In the genomic region with DNA sequence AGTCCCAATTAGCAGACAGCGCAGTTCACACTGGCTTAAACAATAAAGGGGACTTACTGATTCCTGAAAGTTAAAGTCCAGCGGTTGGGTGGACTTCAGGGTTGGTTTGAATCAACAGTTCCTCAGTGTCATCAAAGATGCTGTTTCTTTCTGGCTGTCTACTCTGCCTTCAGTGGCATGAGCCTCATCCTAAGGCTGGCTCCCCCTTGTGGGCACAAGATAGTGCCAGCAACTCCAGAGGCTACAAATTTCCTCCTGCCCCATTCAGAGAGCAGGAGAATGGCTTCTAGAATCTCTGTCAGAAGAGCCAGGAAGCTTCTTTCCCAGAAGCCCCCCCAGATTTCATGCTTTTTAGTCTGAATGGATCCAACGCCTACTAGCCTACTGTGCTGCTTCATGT, we compare ENCODE assay signal across 8 cellular contexts.
A peak's percentile ranks its signal among the peaks of the same experiment; 100 is the strongest.
DNase-seq lines count a peak whose midpoint lies in the region; ATAC-seq, FAIRE-seq and TF ChIP-seq lines count a peak whose summit lies in the region.

No MANE protein-coding gene starts in this region.

- no peaks in the 10 kb centered on the region for H3K4me1 ChIP-seq in neural progenitor cell

- H3K4me2 ChIP-seq in neural progenitor cell = no peak overlapping the region

- peak; percentile 62 for ATAC-seq in activated CD8-positive, alpha-beta memory T cell treated with anti-CD3 and anti-CD28 coated beads, Interleukin-2, amount 10 ng/mL, durations not matched to agents 7 days and 5 days
- ATAC-seq in GM19035 (IDR thresholded peaks at IDR 0.05; ENCODE audit: unreplicated experiment) = no peak

- H3K4me1 Mint-ChIP-seq in activated CD8-positive, alpha-beta memory T cell treated with anti-CD3 and anti-CD28 coated beads, Interleukin-2, amount 10 ng/mL, durations not matched to agents 7 days and 5 days = peaks cover 51% of the 10 kb centered on the region
- H3K4me1 Mint-ChIP-seq in neural progenitor cell = peaks cover 2% of the 10 kb centered on the region

- H4K20me1 ChIP-seq in neural progenitor cell (ENCODE audit: low read depth) = no peaks in the 10 kb centered on the region

- H3F3A ChIP-seq in neural progenitor cell (ENCODE audit: low read depth) = no peaks in the 10 kb centered on the region

- H3K36me3 ChIP-seq in neural progenitor cell = no peaks in the 10 kb centered on the region

- CTCF ChIA-PET in activated CD8-positive, alpha-beta memory T cell treated with anti-CD3 and anti-CD28 coated beads, Interleukin-2, amount 10 ng/mL, durations not matched to agents 7 days and 5 days (lab: Charles Lee) = interaction anchor here (0.9 to 2.5 kb wide), 5 partner anchors 9 to 121 kb away, joined by 3 to 9 read pairs (median 4); no protein-coding TSS in a partner anchor

- no peaks in the 10 kb centered on the region for H3K9me3 ChIP-seq in neural progenitor cell (ENCODE audit: low read depth)

- peak; percentile 59 for TF ChIP-seq CTCF in 22Rv1 (IDR thresholded peaks at IDR 0.05)
- TF ChIP-seq CTCF in GM12872 (IDR thresholded peaks at IDR 0.05; ENCODE audit: insufficient read depth, low read depth, low read length) = peak; percentile 62
- TF ChIP-seq CTCF in epithelial cell of proximal tubule (conservative IDR thresholded peaks at IDR 0.05; ENCODE audit: low read depth, low read length) = peak; percentile 74
- TF ChIP-seq CTCF in neural progenitor cell (IDR thresholded peaks at IDR 0.05) = peak; percentile 67

- H3K79me2 ChIP-seq in neural progenitor cell (ENCODE audit: low read depth) = no peaks in the 10 kb centered on the region

- H3K9ac ChIP-seq in neural progenitor cell = no peak overlapping the region

- H3K4me3 Mint-ChIP-seq in activated CD8-positive, alpha-beta memory T cell treated with anti-CD3 and anti-CD28 coated beads, Interleukin-2, amount 10 ng/mL, durations not matched to agents 7 days and 5 days = no peak overlapping the region
- no peak overlapping the region for H3K4me3 Mint-ChIP-seq in neural progenitor cell

- H2AFZ ChIP-seq in neural progenitor cell (replicated peaks) = no peak overlapping the region

- H3K27me3 Mint-ChIP-seq in activated CD8-positive, alpha-beta memory T cell treated with anti-CD3 and anti-CD28 coated beads, Interleukin-2, amount 10 ng/mL, durations not matched to agents 7 days and 5 days = no peaks in the 10 kb centered on the region
- peaks cover 2% of the 10 kb centered on the region for H3K27me3 Mint-ChIP-seq in neural progenitor cell (ENCODE audit: insufficient read depth, low read depth)

- H3K27me3 ChIP-seq in neural progenitor cell = no peaks in the 10 kb centered on the region

- H3K4me3 ChIP-seq in epithelial cell of proximal tubule (ENCODE audit: low read depth, low read length) (no peak overlapping the region), neural progenitor cell (no peak overlapping the region)

- no peaks in the 10 kb centered on the region for H3K9me3 Mint-ChIP-seq in activated CD8-positive, alpha-beta memory T cell treated with anti-CD3 and anti-CD28 coated beads, Interleukin-2, amount 10 ng/mL, durations not matched to agents 7 days and 5 days (ENCODE audit: low read depth)
- peaks cover 6% of the 10 kb centered on the region for H3K9me3 Mint-ChIP-seq in neural progenitor cell

- DNase-seq in NCI-H1092 treated with DMSO at 0.1 percent for 48 hours (lab: John Stamatoyannopoulos, UW) (peak; percentile 27), epithelial cell of proximal tubule (ENCODE audit: low read depth) (no peak), neural progenitor cell (ENCODE audit: low spot score) (peak; percentile 72), urothelium cell line (ENCODE audit: low spot score) (peak; percentile 12)
- peak; percentile 65 for DNase-seq in activated CD8-positive, alpha-beta memory T cell treated with anti-CD3 and anti-CD28 coated beads, Interleukin-2, amount 10 ng/mL, durations not matched to agents 7 days and 5 days

- H3K27ac ChIP-seq in 22Rv1 (no peak overlapping the region), neural progenitor cell (no peak overlapping the region)

- peaks cover 6% of the 10 kb centered on the region for H3K36me3 Mint-ChIP-seq in activated CD8-positive, alpha-beta memory T cell treated with anti-CD3 and anti-CD28 coated beads, Interleukin-2, amount 10 ng/mL, durations not matched to agents 7 days and 5 days
- H3K36me3 Mint-ChIP-seq in neural progenitor cell = no peaks in the 10 kb centered on the region

- no peak for FAIRE-seq in urothelium cell line (lab: Jason Lieb, UNC)

- no peak overlapping the region for H3K27ac Mint-ChIP-seq in activated CD8-positive, alpha-beta memory T cell treated with anti-CD3 and anti-CD28 coated beads, Interleukin-2, amount 10 ng/mL, durations not matched to agents 7 days and 5 days
- no peak overlapping the region for H3K27ac Mint-ChIP-seq in neural progenitor cell
